ENCODE assay signal across 14 cellular contexts in genomic region chr12:27285395-27285794, GRCh38. TPM values are rescaled to one million over a fixed set of nuclear protein-coding genes. Genes with fewer than 3 reads are reported as not detected.
DNase-seq lines count a peak whose midpoint lies in the region; ATAC-seq and TF ChIP-seq lines count a peak whose summit lies in the region.
"Had no signal": no experiment of that assay in that cellular context is flagged by ENCODE, and none has a peak within 500 bp of the region (broad histone marks: within the 10 kb centered on the region; RNA-seq: fewer than 3 reads in every experiment).

No MANE protein-coding gene starts in this region.

- TF ChIP-seq CTCF in esophagus squamous epithelium (IDR thresholded peaks at IDR 0.05) (no peak), osteocyte (IDR thresholded peaks at IDR 0.05) (no peak), right lobe of liver (IDR thresholded peaks at IDR 0.05) (no peak), MM.1S (IDR thresholded peaks at IDR 0.05; ENCODE audit: low read length) (no peak)

- peaks cover 10% of the 10 kb centered on the region for H3K36me3 Mint-ChIP-seq in osteocyte (ENCODE audit: unreplicated experiment)
- H3K36me3 Mint-ChIP-seq in activated T-cell treated with anti-CD3 and anti-CD28 coated beads, Interleukin-2, amount 50 U/mL, for 24 hours (ENCODE audit: low read depth): peaks cover 3% of the 10 kb centered on the region

- intact Hi-C loops in esophagus squamous epithelium (cut with DNase I) (no loop called here), right lobe of liver (cut with DNase I) (no loop called here)

- peaks cover 48% of the 10 kb centered on the region for H3K4me1 Mint-ChIP-seq in osteocyte (ENCODE audit: unreplicated experiment)
- H3K4me1 Mint-ChIP-seq in activated T-cell treated with anti-CD3 and anti-CD28 coated beads, Interleukin-2, amount 50 U/mL, for 24 hours (ENCODE audit: low read depth): peaks cover 14% of the 10 kb centered on the region

- no peaks in the 10 kb centered on the region for H3K9me3 Mint-ChIP-seq in osteocyte (ENCODE audit: unreplicated experiment)
- no peaks in the 10 kb centered on the region for H3K9me3 Mint-ChIP-seq in activated T-cell treated with anti-CD3 and anti-CD28 coated beads, Interleukin-2, amount 50 U/mL, for 24 hours
- H3K9me3 Mint-ChIP-seq: type B pancreatic cell had no signal

- H3K27ac ChIP-seq in esophagus squamous epithelium: peak overlapping the region in 3 of 4 donors; percentile 12 to 51 (median 49)
- peak overlapping the region in 1 of 3 donors; percentile 46 for H3K27ac ChIP-seq in right lobe of liver
- no peak overlapping the region for H3K27ac ChIP-seq in MM.1S (ENCODE audit: low read length)
- H3K27ac ChIP-seq: BLaER1 treated with 17β-estradiol and CSF1 and Interleukin-3, amounts not matched to agents 10 nM and 100 nM; cardiac muscle cell had no signal

- no peak overlapping the region for H3K4me3 ChIP-seq in esophagus squamous epithelium
- H3K4me3 ChIP-seq in right lobe of liver: no peak overlapping the region
- H3K4me3 ChIP-seq in MM.1S (ENCODE audit: low read length): no peak overlapping the region
- H3K4me3 ChIP-seq: BLaER1 treated with 17β-estradiol and CSF1 and Interleukin-3, amounts not matched to agents 10 nM and 100 nM; cardiac muscle cell had no signal

- H3F3A ChIP-seq in MM.1S (ENCODE audit: insufficient read depth, low read length): no peaks in the 10 kb centered on the region

- DNase-seq in EH (ENCODE audit: low read depth) (peak; percentile 52), M059J (ENCODE audit: low read depth) (peak; percentile 13), esophagus squamous epithelium (lab: John Stamatoyannopoulos, UW) (no peak), osteocyte (ENCODE audit: extremely low spot score, unreplicated experiment) (no peak), right lobe of liver (no peak), DMS79 (lab: John Stamatoyannopoulos, UW) (no peak), MM.1S (no peak)
- DNase-seq in activated T-cell treated with anti-CD3 and anti-CD28 coated beads, Interleukin-2, amount 50 U/mL, for 24 hours: no peak
- DNase-seq: Kasumi-1, NCI-H446 treated with DMSO at 0.1 percent for 48 hours, SHP77 had no signal

- ATAC-seq in right lobe of liver: no peak

- H3K27me3 ChIP-seq in esophagus squamous epithelium: no peaks in the 10 kb centered on the region
- H3K27me3 ChIP-seq in right lobe of liver: no peaks in the 10 kb centered on the region
- H3K27me3 ChIP-seq in MM.1S (replicated peaks; ENCODE audit: insufficient read depth, low read length): no peaks in the 10 kb centered on the region
- H3K27me3 ChIP-seq: BLaER1 treated with 17β-estradiol and CSF1 and Interleukin-3, amounts not matched to agents 10 nM and 100 nM; cardiac muscle cell had no signal

- no peaks in the 10 kb centered on the region for H3K9me2 ChIP-seq in MM.1S (replicated peaks; ENCODE audit: insufficient read depth, low read length)

- peaks cover 94% of the 10 kb centered on the region for H3K79me2 ChIP-seq in MM.1S (ENCODE audit: low read length)

- H3K27me3 Mint-ChIP-seq in osteocyte (ENCODE audit: unreplicated experiment): no peaks in the 10 kb centered on the region
- H3K27me3 Mint-ChIP-seq in activated T-cell treated with anti-CD3 and anti-CD28 coated beads, Interleukin-2, amount 50 U/mL, for 24 hours: no peaks in the 10 kb centered on the region
- H3K27me3 Mint-ChIP-seq: type B pancreatic cell had no signal

- H3K9me3 ChIP-seq in esophagus squamous epithelium (no peaks in the 10 kb centered on the region), right lobe of liver (no peaks in the 10 kb centered on the region), MM.1S (replicated peaks; ENCODE audit: insufficient read depth, low read length) (no peaks in the 10 kb centered on the region)
- H3K9me3 ChIP-seq: BLaER1 treated with 17β-estradiol and CSF1 and Interleukin-3, amounts not matched to agents 10 nM and 100 nM had no signal

- H3K4me1 ChIP-seq in esophagus squamous epithelium (peaks cover 0 to 45% (median 6%) of the 10 kb centered on the region in 3 donors), right lobe of liver (no peaks in the 10 kb centered on the region), MM.1S (ENCODE audit: low read length) (peaks cover 11% of the 10 kb centered on the region; the same call in 1 of the 2 replicates)

- H4K20me1 ChIP-seq in MM.1S (ENCODE audit: insufficient read depth, low read length): no peaks in the 10 kb centered on the region

- TF ChIP-seq POLR2A in esophagus squamous epithelium (IDR thresholded peaks at IDR 0.05) (no peak), right lobe of liver (IDR thresholded peaks at IDR 0.05) (no peak)

- H3K4me2 ChIP-seq in MM.1S (ENCODE audit: low read depth, low read length): no peak overlapping the region

- H3K9ac ChIP-seq in MM.1S (ENCODE audit: low read length): no peak overlapping the region
- H3K9ac ChIP-seq: BLaER1 treated with 17β-estradiol and CSF1 and Interleukin-3, amounts not matched to agents 10 nM and 100 nM had no signal

- peak overlapping the region; percentile 85 for H3K27ac Mint-ChIP-seq in osteocyte (ENCODE audit: unreplicated experiment)
- no peak overlapping the region for H3K27ac Mint-ChIP-seq in activated T-cell treated with anti-CD3 and anti-CD28 coated beads, Interleukin-2, amount 50 U/mL, for 24 hours
- H3K27ac Mint-ChIP-seq: type B pancreatic cell had no signal

- H3K4me3 Mint-ChIP-seq in osteocyte (ENCODE audit: unreplicated experiment): no peak overlapping the region
- H3K4me3 Mint-ChIP-seq in activated T-cell treated with anti-CD3 and anti-CD28 coated beads, Interleukin-2, amount 50 U/mL, for 24 hours: no peak overlapping the region
- H3K4me3 Mint-ChIP-seq: type B pancreatic cell had no signal

- no peak overlapping the region for H2AFZ ChIP-seq in MM.1S (ENCODE audit: low read length)

- WGBS in esophagus squamous epithelium, 2 donors: 88 to 100% methylated on average over 1 of the region's 1 CpG
- WGBS in right lobe of liver (ENCODE audit: insufficient coverage, low coverage, low lambda C conversion rate, missing lambda C conversion rate): 78% methylated on average over 1 of the region's 1 CpG

- H3K36me3 ChIP-seq in esophagus squamous epithelium (no peaks in the 10 kb centered on the region), right lobe of liver (no peaks in the 10 kb centered on the region), MM.1S (replicated peaks; ENCODE audit: insufficient read depth, low read length) (no peaks in the 10 kb centered on the region)
- H3K36me3 ChIP-seq: cardiac muscle cell had no signal

RNA-seq across cellular contexts. Expression of gene STK38L, which starts 41.3 kb away (rescaled TPM):
- total RNA-seq in M059J (2014; rRNA removed; shearing (Covaris generic)): 13.4 and 23.6 TPM in 2 replicates
- total RNA-seq in esophagus squamous epithelium (10 to 100 TPM; 15.6 to 53.2 (median 28.0) TPM), osteocyte (75.6 and 81.3 TPM in 2 replicates), right lobe of liver (10 to 100 TPM in 1 of 6 experiments, 1 to 10 TPM in 5; 6.0 to 18.1 (median 7.3) TPM)

RNA-seq across cellular contexts. Expression of gene BMAL2, which starts 47.2 kb away (rescaled TPM):
- total RNA-seq in M059J (2014; rRNA removed; shearing (Covaris generic)): 22.8 and 36.0 TPM in 2 replicates
- total RNA-seq in esophagus squamous epithelium: 10 to 100 TPM; 19.3 to 80.7 (median 39.1) TPM
- 5.5 and 6.4 TPM in 2 replicates for total RNA-seq in osteocyte
- total RNA-seq in right lobe of liver: 10 to 100 TPM in 1 of 6 experiments, 1 to 10 TPM in 5; 2.6 to 22.5 (median 4.3) TPM

Comparison
In these comparisons a context has a peak if more than half of its experiments do, and no peak if none do; other contexts are left out.
1. DNase-seq: peak in EH (single experiment) and M059J (single experiment); none in esophagus squamous epithelium (single experiment), osteocyte (single experiment), activated T-cell treated with anti-CD3 and anti-CD28 coated beads, Interleukin-2, amount 50 U/mL, for 24 hours (single experiment), right lobe of liver (0 of 3), DMS79 (single experiment) and MM.1S (single experiment).